Comparison of ENCODE assay signal across 22 cellular contexts in the genomic region with DNA sequence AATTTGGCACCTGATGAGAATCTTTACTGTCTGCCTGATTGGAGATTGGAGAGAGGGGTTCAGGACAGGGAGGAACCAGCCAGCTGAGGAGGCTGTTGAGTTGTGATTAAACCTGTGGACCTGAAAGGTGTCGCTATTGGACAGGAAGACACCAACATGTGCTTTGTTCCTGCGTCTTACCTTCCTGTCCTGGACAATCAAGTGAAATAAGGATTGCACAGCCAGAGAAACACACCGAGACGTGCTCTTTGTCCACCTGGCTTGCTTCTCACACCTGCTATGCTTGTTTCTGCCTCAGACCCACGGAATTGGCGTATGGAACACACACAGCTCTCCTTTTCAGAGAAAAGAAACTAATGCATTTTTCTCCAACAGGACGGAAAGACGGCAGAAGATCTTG. TPM values are rescaled to one million over a fixed set of nuclear protein-coding genes. Genes with fewer than 3 reads are reported as not detected.
DNase-seq lines count a peak whose midpoint lies in the region; ATAC-seq, FAIRE-seq and TF ChIP-seq lines count a peak whose summit lies in the region.
"Had no signal": no experiment of that assay in that cellular context is flagged by ENCODE, and none has a peak within 500 bp of the region (broad histone marks: within the 10 kb centered on the region; RNA-seq: fewer than 3 reads in every experiment).

No MANE protein-coding gene starts in this region.

- no peak for TF ChIP-seq CTCF in H9 (conservative IDR thresholded peaks at IDR 0.05)
- peak in 4 of 7 experiments; percentile 15 to 40 (median 23) for TF ChIP-seq CTCF in body of pancreas (IDR thresholded peaks at IDR 0.05)
- no peak for TF ChIP-seq CTCF in pancreas (IDR thresholded peaks at IDR 0.05)
- no peak for TF ChIP-seq CTCF in right lobe of liver (IDR thresholded peaks at IDR 0.05)

- H3K23ac ChIP-seq in H9 (ENCODE audit: insufficient read length, low read depth, low read length) (no peak overlapping the region), mesendoderm (ENCODE audit: low read length) (no peak overlapping the region)

- H3K27me3 ChIP-seq in H9 (ENCODE audit: insufficient read depth, low read length) = no peaks in the 10 kb centered on the region
- H3K27me3 ChIP-seq in body of pancreas = no peaks in the 10 kb centered on the region
- H3K27me3 ChIP-seq in pancreas = no peaks in the 10 kb centered on the region
- no peaks in the 10 kb centered on the region for H3K27me3 ChIP-seq in right lobe of liver
- no peaks in the 10 kb centered on the region for H3K27me3 ChIP-seq in mesendoderm (ENCODE audit: insufficient read depth, low read length, poor library complexity)
- H3K27me3 ChIP-seq: BLaER1 had no signal

- no peak overlapping the region for H3K27ac Mint-ChIP-seq in H9
- H3K27ac Mint-ChIP-seq: B cell; CD4-positive, CD25-positive, alpha-beta regulatory T cell; CD8-positive, alpha-beta T cell had no signal

- peaks cover 3% of the 10 kb centered on the region for H4K20me1 ChIP-seq in H9 (ENCODE audit: control insufficient read depth, insufficient read depth, insufficient read length)
- H4K20me1 ChIP-seq: BLaER1 had no signal

- WGBS in H9 (ENCODE audit: extremely low coverage, insufficient read length, low lambda C conversion rate) = no CpG with 5 or more reads among the region's 8 CpGs
- WGBS in body of pancreas, 2 donors = 45 to 46% methylated on average over 8 of the region's 8 CpGs
- 43 to 46% methylated on average over 8 of the region's 8 CpGs for WGBS in pancreas, 2 donors
- WGBS in right lobe of liver (ENCODE audit: insufficient coverage, low coverage, low lambda C conversion rate, missing lambda C conversion rate) = 90% methylated on average over 7 of the region's 8 CpGs
- WGBS in mesendoderm (ENCODE audit: extremely low coverage, insufficient coverage, low lambda C conversion rate) = no CpG with 5 or more reads among the region's 8 CpGs

- H3K9me3 Mint-ChIP-seq in H9 = peaks cover 31 to 34% of the 10 kb centered on the region in 2 experiments
- H3K9me3 Mint-ChIP-seq: CD8-positive, alpha-beta T cell had no signal

- H3K4me3 ChIP-seq in body of pancreas (no peak overlapping the region), pancreas (peak overlapping the region in 2 of 4 donors; percentile 11 to 32), right lobe of liver (no peak overlapping the region), mesendoderm (ENCODE audit: low read length) (no peak overlapping the region)
- H3K4me3 ChIP-seq: BLaER1, GM12878, GM23248 had no signal

- H4K5ac ChIP-seq in H9 (ENCODE audit: insufficient read length, low read depth, low read length) (no peak overlapping the region), mesendoderm (ENCODE audit: low read length) (no peak overlapping the region)

- H3K27ac ChIP-seq in H9 (ENCODE audit: insufficient read length, low read depth, low read length) (no peak overlapping the region), body of pancreas (peak overlapping the region; percentile 21 to 76 (median 54)), pancreas (peak overlapping the region in 3 of 4 donors; percentile 34 to 50 (median 47)), right lobe of liver (no peak overlapping the region), mesendoderm (ENCODE audit: low read depth, low read length) (no peak overlapping the region)
- H3K27ac ChIP-seq: BLaER1, C4-2B, GM23248 had no signal

- no peaks in the 10 kb centered on the region for H3K23me2 ChIP-seq in H9 (ENCODE audit: insufficient read length, low read depth, low read length, poor library complexity, severe bottlenecking)

- H3K56ac ChIP-seq in H9 (ENCODE audit: insufficient read length, low read depth, low read length) (no peak overlapping the region), mesendoderm (ENCODE audit: low read length) (no peak overlapping the region)

- H2AK5ac ChIP-seq in H9 (ENCODE audit: insufficient read length, low read length) (no peak overlapping the region), mesendoderm (ENCODE audit: low read length) (no peak overlapping the region)

- H3K9ac ChIP-seq in H9 (ENCODE audit: extremely low read depth, insufficient read length, low read length) = no peak overlapping the region
- no peak overlapping the region for H3K9ac ChIP-seq in mesendoderm (ENCODE audit: low read length)
- H3K9ac ChIP-seq: BLaER1, GM23248 had no signal

- H4K8ac ChIP-seq in H9 (replicated peaks; ENCODE audit: insufficient read length, low read depth, low read length) (no peak overlapping the region), mesendoderm (ENCODE audit: low read depth, low read length) (no peak overlapping the region)

- no peak overlapping the region for H3T11ph ChIP-seq in H9 (ENCODE audit: low read length)

- H3K36me3 ChIP-seq in body of pancreas (replicated peaks in 1 of 2; ENCODE audit: insufficient read depth in 1 of 2, low read depth in 2 of 2) (peaks cover 0 to 4% of the 10 kb centered on the region in 2 donors), pancreas (peaks cover 0 to 30% (median 0%) of the 10 kb centered on the region in 3 donors), right lobe of liver (peaks cover 0 to 14% (median 5%) of the 10 kb centered on the region in 4 donors), mesendoderm (ENCODE audit: control insufficient read depth, insufficient read depth, low read length) (peaks cover 19% of the 10 kb centered on the region)
- H3K36me3 ChIP-seq: BLaER1 had no signal

- H3K18ac ChIP-seq in H9 (ENCODE audit: insufficient read length, low read depth, low read length) = no peak overlapping the region
- no peak overlapping the region for H3K18ac ChIP-seq in mesendoderm (ENCODE audit: low read length)

- H3K14ac ChIP-seq in H9 (ENCODE audit: insufficient read depth, low read length) = no peak overlapping the region

- no peak overlapping the region for H2BK12ac ChIP-seq in H9 (ENCODE audit: insufficient read length, low read depth, low read length)

- peak in 2 of 3 donors; percentile 32 to 42 for TF ChIP-seq POLR2A in body of pancreas (IDR thresholded peaks at IDR 0.05)
- TF ChIP-seq POLR2A in right lobe of liver (IDR thresholded peaks at IDR 0.05) = no peak

- H2AFZ ChIP-seq in H9 (ENCODE audit: low read length) = no peak overlapping the region
- H2AFZ ChIP-seq: GM23248 had no signal

- no peak overlapping the region for H2BK120ac ChIP-seq in H9 (ENCODE audit: low read depth, low read length, poor library complexity, severe bottlenecking)
- no peak overlapping the region for H2BK120ac ChIP-seq in mesendoderm (ENCODE audit: low read depth, low read length)

- peaks cover 65 to 77% (median 70%) of the 10 kb centered on the region in 3 experiments for H3K36me3 Mint-ChIP-seq in H9 (ENCODE audit: insufficient read depth in 1 of 3, low read depth in 3 of 3)
- H3K36me3 Mint-ChIP-seq: CD4-positive, CD25-positive, alpha-beta regulatory T cell; CD8-positive, alpha-beta T cell had no signal

- H3K4ac ChIP-seq in H9 (ENCODE audit: low read depth, low read length) (no peak overlapping the region), mesendoderm (ENCODE audit: low read depth, low read length) (no peak overlapping the region)

- no peak for FAIRE-seq in pancreas (lab: Jason Lieb, UNC)
- FAIRE-seq: D721Med, GM12878, GM19239, H1 had no signal

- 0 out of 4 replicates have a peak, but pooled peaks cover 0 to 2% of the 10 kb centered on the region in 2 experiments for H3K4me1 Mint-ChIP-seq in H9
- H3K4me1 Mint-ChIP-seq: B cell; CD4-positive, CD25-positive, alpha-beta regulatory T cell had no signal

- DNase-seq in H9 (peak; percentile 12), body of pancreas (peak; percentile 41 to 75 (median 64)), pancreas (peak in 2 of 6 donors; percentile 54 to 56), right lobe of liver (no peak), globus pallidus (ENCODE audit: low spot score) (no peak), mesendoderm (no peak)
- DNase-seq: CD4-positive, CD25-positive, alpha-beta regulatory T cell; CD8-positive, alpha-beta T cell; DMS 273 treated with DMSO at 0.1 percent for 48 hours; DMS79; EL; GDM1; GM23248; H7 had no signal

- H3K9me3 ChIP-seq in H9 (ENCODE audit: control insufficient read depth, low read depth, low read length) (peaks cover 4% of the 10 kb centered on the region), body of pancreas (peaks cover 0 to 9% (median 0%) of the 10 kb centered on the region in 3 donors), pancreas (no peaks in the 10 kb centered on the region), right lobe of liver (peaks cover 0 to 3% (median 0%) of the 10 kb centered on the region in 4 donors)

- H3K4me2 ChIP-seq in H9 (ENCODE audit: insufficient read depth, insufficient read length, low read length) (no peak overlapping the region), mesendoderm (ENCODE audit: low read length) (no peak overlapping the region)
- H3K4me2 ChIP-seq: BLaER1 had no signal

- H3K27me3 Mint-ChIP-seq in H9 (ENCODE audit: low read depth) = no peaks in the 10 kb centered on the region; the same call in 1 of the 2 replicates
- H3K27me3 Mint-ChIP-seq: B cell had no signal

- intact Hi-C loops in body of pancreas (cut with DNase I) = loop anchor here (5.0 to 10.0 kb wide), 2 partner anchors 163 to 331 kb away; no protein-coding TSS in a partner anchor
- intact Hi-C loops in pancreas (cut with DNase I) = loop anchor here in 1 of 3 donors (10.0 kb wide), 1 partner anchor 163 kb away; no protein-coding TSS in a partner anchor
- intact Hi-C loops in right lobe of liver (cut with DNase I) = loop anchor here in 1 of 2 donors (10.0 kb wide), 1 partner anchor 333 kb away; no protein-coding TSS in a partner anchor

- no peak overlapping the region for H2BK20ac ChIP-seq in H9 (ENCODE audit: low read depth, low read length, poor library complexity, severe bottlenecking)

- H3K79me1 ChIP-seq in H9 (ENCODE audit: insufficient read depth, low read depth, low read length, poor library complexity, severe bottlenecking) (no peaks in the 10 kb centered on the region), mesendoderm (ENCODE audit: low read length) (peaks cover 2% of the 10 kb centered on the region)

- no peak overlapping the region for H4K91ac ChIP-seq in H9 (ENCODE audit: insufficient read length, low read depth, low read length)

- H3K4me3 Mint-ChIP-seq in H9 = no peak overlapping the region
- H3K4me3 Mint-ChIP-seq: B cell; CD4-positive, CD25-positive, alpha-beta regulatory T cell; CD8-positive, alpha-beta T cell had no signal

- ATAC-seq in body of pancreas = peak; percentile 83
- ATAC-seq in pancreas = peak; percentile 75 to 89 (median 84)
- no peak for ATAC-seq in right lobe of liver
- ATAC-seq: CD8-positive, alpha-beta T cell; GM12878; HCT116 had no signal

- H2BK15ac ChIP-seq in H9 (ENCODE audit: low read depth, low read length) = no peak overlapping the region
- no peak overlapping the region for H2BK15ac ChIP-seq in mesendoderm (replicated peaks; ENCODE audit: low read depth)

- H3K79me2 ChIP-seq in H9 (ENCODE audit: insufficient read depth, low read length) = no peaks in the 10 kb centered on the region
- no peaks in the 10 kb centered on the region for H3K79me2 ChIP-seq in mesendoderm (ENCODE audit: control insufficient read depth, insufficient read depth, low read length)

- no peaks in the 10 kb centered on the region for H3K4me1 ChIP-seq in H9 (ENCODE audit: insufficient read depth, low read length)
- no peaks in the 10 kb centered on the region for H3K4me1 ChIP-seq in body of pancreas
- peaks cover 0 to 7% (median 0%) of the 10 kb centered on the region in 3 donors for H3K4me1 ChIP-seq in pancreas
- H3K4me1 ChIP-seq in right lobe of liver = no peaks in the 10 kb centered on the region
- no peaks in the 10 kb centered on the region for H3K4me1 ChIP-seq in mesendoderm (ENCODE audit: control insufficient read depth, low read depth, low read length)
- H3K4me1 ChIP-seq: BLaER1 had no signal

- H2BK5ac ChIP-seq in H9 (ENCODE audit: insufficient read length, low read length) (no peak overlapping the region), mesendoderm (ENCODE audit: low read length) (no peak overlapping the region)

RNA-seq across cellular contexts. Expression of a gene that starts 57.7 kb away (rescaled TPM):
- total RNA-seq in H9 (2021) = 28.9 and 33.4 TPM in 2 replicates
- total RNA-seq in body of pancreas = 10 to 100 TPM; 45.8 to 60.2 TPM
- 10 to 100 TPM; 37.6 to 67.7 (median 42.6) TPM for total RNA-seq in pancreas
- 10 to 100 TPM; 33.8 to 64.1 TPM for polyA plus RNA-seq in pancreas
- 100 to 1,000 TPM; 135 to 221 (median 164) TPM for total RNA-seq in right lobe of liver
- polyA plus RNA-seq in mesendoderm (2013, experiment 1 of 2) = 32.4 TPM
- 31.7 TPM for polyA plus RNA-seq in mesendoderm (2013, experiment 2 of 2)

Comparison
In these comparisons a context has a peak if more than half of its experiments do, and no peak if none do; other contexts are left out.
1. DNase-seq: peak in H9 (single experiment) and body of pancreas (4 of 4); none in right lobe of liver (0 of 3), globus pallidus (single experiment) and mesendoderm (single experiment).
2. H3K27ac ChIP-seq: peak in body of pancreas (4 of 4) and pancreas (3 of 4); none in H9 (single experiment), right lobe of liver (0 of 3) and mesendoderm (single experiment).
3. CTCF ChIP-seq: peak in body of pancreas (4 of 7); none in H9 (single experiment), pancreas (0 of 4) and right lobe of liver (0 of 4).
4. ATAC-seq: peak in body of pancreas (single experiment) and pancreas (4 of 4); none in right lobe of liver (0 of 4).